ENCODE assay signal across 1 cellular context in genomic region chr15:73787621-73788020, GRCh38.
TF ChIP-seq lines count a peak whose summit lies in the region.

No MANE protein-coding gene starts in this region.

TF ChIP-seq in WTC11, 78 proteins besides CTCF, POLR2A, EP300 and RAD21:
- TF ChIP-seq, protein P1, sequence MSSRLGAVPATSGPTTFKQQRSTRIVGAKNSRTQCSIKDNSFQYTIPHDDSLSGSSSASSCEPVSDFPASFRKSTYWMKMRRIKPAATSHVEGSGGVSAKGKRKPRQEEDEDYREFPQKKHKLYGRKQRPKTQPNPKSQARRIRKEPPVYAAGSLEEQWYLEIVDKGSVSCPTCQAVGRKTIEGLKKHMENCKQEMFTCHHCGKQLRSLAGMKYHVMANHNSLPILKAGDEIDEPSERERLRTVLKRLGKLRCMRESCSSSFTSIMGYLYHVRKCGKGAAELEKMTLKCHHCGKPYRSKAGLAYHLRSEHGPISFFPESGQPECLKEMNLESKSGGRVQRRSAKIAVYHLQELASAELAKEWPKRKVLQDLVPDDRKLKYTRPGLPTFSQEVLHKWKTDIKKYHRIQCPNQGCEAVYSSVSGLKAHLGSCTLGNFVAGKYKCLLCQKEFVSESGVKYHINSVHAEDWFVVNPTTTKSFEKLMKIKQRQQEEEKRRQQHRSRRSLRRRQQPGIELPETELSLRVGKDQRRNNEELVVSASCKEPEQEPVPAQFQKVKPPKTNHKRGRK (CRISPR knock-in tag; IDR thresholded peaks at IDR 0.05; ENCODE audit: borderline replicate concordance), result no peak
- TF ChIP-seq ATF3 (CRISPR knock-in tag; conservative IDR thresholded peaks at IDR 0.05) (no peak), HMGXB4 (CRISPR knock-in tag; IDR thresholded peaks at IDR 0.05) (no peak), GRHL2 (CRISPR knock-in tag; IDR thresholded peaks at IDR 0.05; ENCODE audit: insufficient replicate concordance, severe bottlenecking) (no peak), MXD4 (CRISPR knock-in tag; IDR thresholded peaks at IDR 0.05; ENCODE audit: borderline replicate concordance) (no peak), NFYB (CRISPR knock-in tag; conservative IDR thresholded peaks at IDR 0.05; ENCODE audit: low read depth) (no peak), MAX (CRISPR knock-in tag; IDR thresholded peaks at IDR 0.05) (no peak), PRRX2 (CRISPR knock-in tag; IDR thresholded peaks at IDR 0.05) (no peak), TEAD4 (CRISPR knock-in tag; IDR thresholded peaks at IDR 0.05) (no peak), SMAD3 (CRISPR knock-in tag; IDR thresholded peaks at IDR 0.05; ENCODE audit: borderline replicate concordance) (no peak), FOXJ3 (CRISPR knock-in tag; IDR thresholded peaks at IDR 0.05; ENCODE audit: borderline replicate concordance) (no peak), FOXK1 (CRISPR knock-in tag; IDR thresholded peaks at IDR 0.05) (no peak)
- TF ChIP-seq, protein P2, sequence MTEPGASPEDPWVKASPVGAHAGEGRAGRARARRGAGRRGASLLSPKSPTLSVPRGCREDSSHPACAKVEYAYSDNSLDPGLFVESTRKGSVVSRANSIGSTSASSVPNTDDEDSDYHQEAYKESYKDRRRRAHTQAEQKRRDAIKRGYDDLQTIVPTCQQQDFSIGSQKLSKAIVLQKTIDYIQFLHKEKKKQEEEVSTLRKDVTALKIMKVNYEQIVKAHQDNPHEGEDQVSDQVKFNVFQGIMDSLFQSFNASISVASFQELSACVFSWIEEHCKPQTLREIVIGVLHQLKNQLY (CRISPR knock-in tag; IDR thresholded peaks at IDR 0.05), result no peak
TF ChIP-seq in WTC11: peak in this region for 0.
